In the genomic region with DNA sequence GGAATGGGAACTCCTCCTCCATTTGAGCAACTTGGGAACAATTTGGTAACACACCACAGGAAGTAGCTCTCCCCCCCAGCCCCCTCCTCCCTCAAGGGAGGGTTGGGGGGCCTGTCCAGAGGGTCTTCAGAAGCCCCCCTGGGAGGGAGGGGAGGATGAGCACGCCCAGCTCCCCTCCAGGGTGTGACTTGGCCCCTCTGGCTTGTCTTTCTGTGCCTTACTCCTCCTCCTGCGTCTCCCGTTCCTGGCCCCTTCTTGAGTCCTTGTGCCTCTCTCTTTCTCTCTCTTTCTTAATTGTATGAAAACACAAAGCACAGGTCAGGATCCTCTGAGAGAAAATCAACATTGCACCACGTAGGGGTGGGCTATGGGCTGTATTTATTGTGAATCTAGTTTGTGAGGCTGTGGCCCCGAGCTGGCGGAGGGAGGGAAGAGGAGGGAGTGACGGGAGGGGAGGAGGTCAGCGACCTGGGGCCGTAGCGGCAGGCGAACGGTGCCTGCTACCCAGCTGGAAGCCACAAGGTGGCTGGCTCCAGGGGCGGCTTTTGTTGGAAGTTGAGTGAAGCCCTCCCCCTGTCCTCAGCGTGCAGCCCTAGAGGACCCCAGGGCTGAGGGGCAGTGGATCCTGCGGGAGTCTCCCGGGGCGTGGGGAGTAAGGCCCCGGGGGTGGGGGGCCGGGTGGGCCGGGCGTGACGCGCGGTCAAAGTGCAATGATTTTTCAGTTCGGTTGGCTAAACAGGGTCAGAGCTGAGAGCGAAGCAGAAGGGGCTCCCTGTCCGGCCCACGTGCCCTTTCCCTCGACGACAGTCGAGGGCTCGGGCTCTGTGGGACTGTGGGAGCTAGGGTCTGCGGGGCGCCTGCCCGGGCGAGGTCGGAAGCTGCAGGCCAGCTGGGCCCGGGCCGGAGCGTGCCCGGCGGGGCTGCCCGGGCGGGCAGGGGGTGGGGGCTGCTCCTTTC, we compare ENCODE assay signal across 8 cellular contexts. TPM values are rescaled to one million over a fixed set of nuclear protein-coding genes. Genes with fewer than 3 reads are reported as not detected.
DNase-seq lines count a peak whose midpoint lies in the region; ATAC-seq and TF ChIP-seq lines count a peak whose summit lies in the region.

No MANE protein-coding gene starts in this region.

- peaks cover 92% of the 10 kb centered on the region for H3K27me3 ChIP-seq in HUES64 (ENCODE audit: insufficient read depth, low read length)

- peak overlapping the region; percentile 71 for H3K4me3 Mint-ChIP-seq in activated T-helper 1 cell treated with anti-CD3 and anti-CD28 coated beads, Interleukin-12 subunit alpha, Interleukin-12 subunit beta, Interleukin-2, Interleukin-4 antibody, amounts not matched to agents 30 ng/mL and 10 ng/mL and 1 ng/mL, durations not matched to agents 14 hours and 24 hours and 36 hours

- ATAC-seq in HG03108 (IDR thresholded peaks at IDR 0.05; ENCODE audit: unreplicated experiment): no peak
- no peak for ATAC-seq in activated CD4-positive, CD25-positive, alpha-beta regulatory T cell treated with anti-CD3 and anti-CD28 coated beads, Interleukin-2, amount 50 U/mL, for 24 hours

- no peak for DNase-seq in activated T-helper 1 cell treated with anti-CD3 and anti-CD28 coated beads, Interleukin-12 subunit alpha, Interleukin-12 subunit beta, Interleukin-2, Interleukin-4 antibody, amounts not matched to agents 30 ng/mL and 10 ng/mL and 1 ng/mL, durations not matched to agents 14 hours and 24 hours and 36 hours (ENCODE audit: low spot score)
- DNase-seq in left kidney (ENCODE audit: low read depth, low spot score): peak; percentile 67
- no peak for DNase-seq in DMS79 treated with DMSO at 0.1 percent for 48 hours (lab: John Stamatoyannopoulos, UW)
- no peak for DNase-seq in hippocampal formation (lab: John Stamatoyannopoulos, UW)

- no peaks in the 10 kb centered on the region for H3K9me3 Mint-ChIP-seq in activated T-helper 1 cell treated with anti-CD3 and anti-CD28 coated beads, Interleukin-12 subunit alpha, Interleukin-12 subunit beta, Interleukin-2, Interleukin-4 antibody, amounts not matched to agents 30 ng/mL and 10 ng/mL and 1 ng/mL, durations not matched to agents 14 hours and 24 hours and 36 hours

- peak overlapping the region; percentile 73 for H3K27ac Mint-ChIP-seq in activated T-helper 1 cell treated with anti-CD3 and anti-CD28 coated beads, Interleukin-12 subunit alpha, Interleukin-12 subunit beta, Interleukin-2, Interleukin-4 antibody, amounts not matched to agents 30 ng/mL and 10 ng/mL and 1 ng/mL, durations not matched to agents 14 hours and 24 hours and 36 hours

- peak overlapping the region; percentile 48 for H3K4me3 ChIP-seq in HUES64 (ENCODE audit: low read length)

- H3K9me3 ChIP-seq in HUES64 (ENCODE audit: insufficient read depth, low read depth, low read length): no peaks in the 10 kb centered on the region

- no peaks in the 10 kb centered on the region for H3K36me3 ChIP-seq in HUES64 (ENCODE audit: insufficient read depth, low read length)

- H3K9ac ChIP-seq in HUES64 (ENCODE audit: low read depth, low read length): no peak overlapping the region

- peaks cover 22% of the 10 kb centered on the region for H3K27me3 Mint-ChIP-seq in activated T-helper 1 cell treated with anti-CD3 and anti-CD28 coated beads, Interleukin-12 subunit alpha, Interleukin-12 subunit beta, Interleukin-2, Interleukin-4 antibody, amounts not matched to agents 30 ng/mL and 10 ng/mL and 1 ng/mL, durations not matched to agents 14 hours and 24 hours and 36 hours (ENCODE audit: insufficient read depth)

- H3K4me1 ChIP-seq in HUES64 (ENCODE audit: insufficient read depth, low read length): peaks cover 16% of the 10 kb centered on the region

- TF ChIP-seq CTCF in 22Rv1 (IDR thresholded peaks at IDR 0.05): no peak

- intact Hi-C loops in activated T-helper 1 cell treated with anti-CD3 and anti-CD28 coated beads, Interleukin-12 subunit alpha, Interleukin-12 subunit beta, Interleukin-2, Interleukin-4 antibody, amounts not matched to agents 30 ng/mL and 10 ng/mL and 1 ng/mL, durations not matched to agents 14 hours and 24 hours and 36 hours (cut with micrococcal nuclease): loop anchor here (5.0 kb wide), 1 partner anchor 259 kb away; the partner anchor contains the start of gene MAST1

- H3K4me1 Mint-ChIP-seq in activated T-helper 1 cell treated with anti-CD3 and anti-CD28 coated beads, Interleukin-12 subunit alpha, Interleukin-12 subunit beta, Interleukin-2, Interleukin-4 antibody, amounts not matched to agents 30 ng/mL and 10 ng/mL and 1 ng/mL, durations not matched to agents 14 hours and 24 hours and 36 hours (ENCODE audit: low read depth): peaks cover 21% of the 10 kb centered on the region

- peak overlapping the region; percentile 53 for H3K27ac ChIP-seq in 22Rv1
- no peak overlapping the region; the same call in 1 of the 2 replicates for H3K27ac ChIP-seq in HUES64 (ENCODE audit: low read depth, low read length)

- WGBS in HUES64: 2% methylated on average over 44 of the region's 44 CpGs

- peaks cover 6% of the 10 kb centered on the region for H3K36me3 Mint-ChIP-seq in activated T-helper 1 cell treated with anti-CD3 and anti-CD28 coated beads, Interleukin-12 subunit alpha, Interleukin-12 subunit beta, Interleukin-2, Interleukin-4 antibody, amounts not matched to agents 30 ng/mL and 10 ng/mL and 1 ng/mL, durations not matched to agents 14 hours and 24 hours and 36 hours (ENCODE audit: low read depth)

RNA-seq across cellular contexts. Expression of gene LYL1, which starts 6.4 kb away (rescaled TPM):
- polyA plus RNA-seq in HUES64 (2013, experiment 1 of 2): 0.50 TPM
- 0.95 TPM for polyA plus RNA-seq in HUES64 (2013, experiment 2 of 2)
- 2.4 and 2.5 TPM in 2 replicates for total RNA-seq in activated T-helper 1 cell treated with anti-CD3 and anti-CD28 coated beads, Interleukin-12 subunit alpha, Interleukin-12 subunit beta, Interleukin-2, Interleukin-4 antibody, amounts not matched to agents 30 ng/mL and 10 ng/mL and 1 ng/mL, durations not matched to agents 14 hours and 24 hours and 36 hours

RNA-seq across cellular contexts. Expression of gene TRMT1, which starts 20.3 kb away (rescaled TPM):
- 53.1 TPM for polyA plus RNA-seq in HUES64 (2013, experiment 1 of 2)
- 43.1 TPM for polyA plus RNA-seq in HUES64 (2013, experiment 2 of 2)
- 154 and 157 TPM in 2 replicates for total RNA-seq in activated T-helper 1 cell treated with anti-CD3 and anti-CD28 coated beads, Interleukin-12 subunit alpha, Interleukin-12 subunit beta, Interleukin-2, Interleukin-4 antibody, amounts not matched to agents 30 ng/mL and 10 ng/mL and 1 ng/mL, durations not matched to agents 14 hours and 24 hours and 36 hours

RNA-seq across cellular contexts. Expression of gene NACC1, which starts 21.9 kb away (rescaled TPM):
- polyA plus RNA-seq in HUES64 (2013, experiment 1 of 2): 102 TPM
- polyA plus RNA-seq in HUES64 (2013, experiment 2 of 2): 90.5 TPM
- 124 TPM in 2 replicates for total RNA-seq in activated T-helper 1 cell treated with anti-CD3 and anti-CD28 coated beads, Interleukin-12 subunit alpha, Interleukin-12 subunit beta, Interleukin-2, Interleukin-4 antibody, amounts not matched to agents 30 ng/mL and 10 ng/mL and 1 ng/mL, durations not matched to agents 14 hours and 24 hours and 36 hours

RNA-seq across cellular contexts. Expression of gene STX10, which starts 54.0 kb away (rescaled TPM):
- polyA plus RNA-seq in HUES64 (2013, experiment 1 of 2): 36.1 TPM
- 36.6 TPM for polyA plus RNA-seq in HUES64 (2013, experiment 2 of 2)
- 73.8 and 78.1 TPM in 2 replicates for total RNA-seq in activated T-helper 1 cell treated with anti-CD3 and anti-CD28 coated beads, Interleukin-12 subunit alpha, Interleukin-12 subunit beta, Interleukin-2, Interleukin-4 antibody, amounts not matched to agents 30 ng/mL and 10 ng/mL and 1 ng/mL, durations not matched to agents 14 hours and 24 hours and 36 hours

RNA-seq across cellular contexts. Expression of gene IER2, which starts 54.0 kb away (rescaled TPM):
- polyA plus RNA-seq in HUES64 (2013, experiment 1 of 2): 69.4 TPM
- 82.7 TPM for polyA plus RNA-seq in HUES64 (2013, experiment 2 of 2)
- total RNA-seq in activated T-helper 1 cell treated with anti-CD3 and anti-CD28 coated beads, Interleukin-12 subunit alpha, Interleukin-12 subunit beta, Interleukin-2, Interleukin-4 antibody, amounts not matched to agents 30 ng/mL and 10 ng/mL and 1 ng/mL, durations not matched to agents 14 hours and 24 hours and 36 hours: 173 and 175 TPM in 2 replicates
